Comparison of ENCODE assay signal across 8 cellular contexts in genomic region chr7:33986951-33987948, GRCh38.
DNase-seq lines count a peak whose midpoint lies in the region; ATAC-seq and TF ChIP-seq lines count a peak whose summit lies in the region.

No MANE protein-coding gene starts in this region.

- WGBS in mesendoderm (ENCODE audit: extremely low coverage, insufficient coverage, low lambda C conversion rate), result no CpG with 5 or more reads among the region's 9 CpGs

- no peaks in the 10 kb centered on the region for H3K36me3 Mint-ChIP-seq in activated T-cell treated with anti-CD3 and anti-CD28 coated beads, Interleukin-2, amount 50 U/mL, for 24 hours (ENCODE audit: low read depth)

- no peak overlapping the region for H3K4me2 ChIP-seq in mesendoderm (ENCODE audit: low read length)

- peak; percentile 95 for DNase-seq in AG04450 (ENCODE audit: low read depth, low spot score)
- peak; percentile 99 for DNase-seq in M059J (ENCODE audit: low read depth)
- DNase-seq in brain microvascular endothelial cell, result peak; percentile 98
- peak; percentile 93 for DNase-seq in mesendoderm
- DNase-seq in activated T-cell treated with anti-CD3 and anti-CD28 coated beads, Interleukin-2, amount 50 U/mL, for 24 hours, result no peak
- DNase-seq in activated CD8-positive, alpha-beta memory T cell treated with anti-CD3 and anti-CD28 coated beads, Interleukin-2, amount 50 U/mL, for 4 hours, result no peak
- DNase-seq in left colon, result no peak

- no peak overlapping the region for H3K27ac Mint-ChIP-seq in activated T-cell treated with anti-CD3 and anti-CD28 coated beads, Interleukin-2, amount 50 U/mL, for 24 hours

- peaks cover 4% of the 10 kb centered on the region for H3K9me3 Mint-ChIP-seq in activated T-cell treated with anti-CD3 and anti-CD28 coated beads, Interleukin-2, amount 50 U/mL, for 24 hours

- POLR2A ChIA-PET in AG04450 (lab: Yijun Ruan, JAX), result interaction anchor here (1.0 kb wide), 1 partner anchor 168 kb away, joined by 3 read pairs; no protein-coding TSS in a partner anchor

- in situ Hi-C loops in brain microvascular endothelial cell (cut with HindIII; ENCODE audit: low pct_ligation_motif_present, low sequenced_read_pairs), result no loop called here

- no peak overlapping the region for H3K23ac ChIP-seq in mesendoderm (ENCODE audit: low read length)

- no peak overlapping the region for H2BK120ac ChIP-seq in mesendoderm (ENCODE audit: low read depth, low read length)

- intact Hi-C loops in left colon (cut with DNase I, micrococcal nuclease), result no loop called here

- H2BK5ac ChIP-seq in mesendoderm (ENCODE audit: low read length), result no peak overlapping the region

- TF ChIP-seq CTCF in AG04450 (IDR thresholded peaks at IDR 0.05; ENCODE audit: low read depth, low read length) (no peak), brain microvascular endothelial cell (IDR thresholded peaks at IDR 0.05; ENCODE audit: low read depth, low read length, missing control alignments) (no peak)

- no peak overlapping the region for H3K4ac ChIP-seq in mesendoderm (ENCODE audit: low read depth, low read length)

- H3K18ac ChIP-seq in mesendoderm (ENCODE audit: low read length), result no peak overlapping the region

- H3K9ac ChIP-seq in mesendoderm (ENCODE audit: low read length), result no peak overlapping the region

- H4K5ac ChIP-seq in mesendoderm (ENCODE audit: low read length), result no peak overlapping the region

- no peak overlapping the region for H3K4me3 Mint-ChIP-seq in activated T-cell treated with anti-CD3 and anti-CD28 coated beads, Interleukin-2, amount 50 U/mL, for 24 hours

- H3K79me2 ChIP-seq in mesendoderm (ENCODE audit: control insufficient read depth, insufficient read depth, low read length), result no peaks in the 10 kb centered on the region

- ATAC-seq in left colon (no peak), GM18873 (IDR thresholded peaks at IDR 0.05; ENCODE audit: low FRiP score, unreplicated experiment) (no peak)

- no peak overlapping the region for H3K56ac ChIP-seq in mesendoderm (ENCODE audit: low read length)

- H3K79me1 ChIP-seq in mesendoderm (ENCODE audit: low read length), result no peaks in the 10 kb centered on the region

- H3K27me3 ChIP-seq in AG04450 (ENCODE audit: control insufficient read depth, insufficient read depth, low read length) (no peaks in the 10 kb centered on the region), brain microvascular endothelial cell (replicated peaks) (no peaks in the 10 kb centered on the region), mesendoderm (ENCODE audit: insufficient read depth, low read length, poor library complexity) (no peaks in the 10 kb centered on the region)

- H3K27me3 Mint-ChIP-seq in activated T-cell treated with anti-CD3 and anti-CD28 coated beads, Interleukin-2, amount 50 U/mL, for 24 hours, result no peaks in the 10 kb centered on the region

- H3K4me3 ChIP-seq in AG04450 (ENCODE audit: low read depth, low read length) (no peak overlapping the region), brain microvascular endothelial cell (ENCODE audit: low read depth, low read length) (no peak overlapping the region), mesendoderm (ENCODE audit: low read length) (no peak overlapping the region)

- CTCF ChIA-PET in AG04450 (lab: Charles Lee), result interaction anchor here (1.0 to 2.1 kb wide), 2 partner anchors 54 to 527 kb away, joined by 3 to 9 read pairs; no protein-coding TSS in a partner anchor

- H2BK15ac ChIP-seq in mesendoderm (replicated peaks; ENCODE audit: low read depth), result no peak overlapping the region

- H3K27ac ChIP-seq in AG04450 (ENCODE audit: low read depth, low read length), result peak overlapping the region; percentile 90
- peak overlapping the region; percentile 91 for H3K27ac ChIP-seq in brain microvascular endothelial cell
- H3K27ac ChIP-seq in mesendoderm (ENCODE audit: low read depth, low read length), result no peak overlapping the region

- H3K9me3 ChIP-seq in AG04450 (ENCODE audit: control insufficient read depth, insufficient read depth, low read length), result no peaks in the 10 kb centered on the region

- no peaks in the 10 kb centered on the region for H3K4me1 Mint-ChIP-seq in activated T-cell treated with anti-CD3 and anti-CD28 coated beads, Interleukin-2, amount 50 U/mL, for 24 hours (ENCODE audit: low read depth)

- H3K36me3 ChIP-seq in brain microvascular endothelial cell (replicated peaks) (no peaks in the 10 kb centered on the region), mesendoderm (ENCODE audit: control insufficient read depth, insufficient read depth, low read length) (no peaks in the 10 kb centered on the region)

- no peak overlapping the region for H4K8ac ChIP-seq in mesendoderm (ENCODE audit: low read depth, low read length)

- H2AK5ac ChIP-seq in mesendoderm (ENCODE audit: low read length), result no peak overlapping the region

- H3K4me1 ChIP-seq in mesendoderm (ENCODE audit: control insufficient read depth, low read depth, low read length), result no peaks in the 10 kb centered on the region

Comparison
In these comparisons a context has a peak if more than half of its experiments do, and no peak if none do; other contexts are left out.
1. DNase-seq: peak in AG04450 (single experiment), M059J (single experiment), brain microvascular endothelial cell (single experiment) and mesendoderm (single experiment); none in activated T-cell treated with anti-CD3 and anti-CD28 coated beads, Interleukin-2, amount 50 U/mL, for 24 hours (single experiment), activated CD8-positive, alpha-beta memory T cell treated with anti-CD3 and anti-CD28 coated beads, Interleukin-2, amount 50 U/mL, for 4 hours (single experiment) and left colon (0 of 2).